Comparison of ENCODE assay signal across 9 cellular contexts in genomic region chr17:76498886-76499667, GRCh38. TPM values are rescaled to one million over a fixed set of nuclear protein-coding genes. Genes with fewer than 3 reads are reported as not detected.
DNase-seq lines count a peak whose midpoint lies in the region; ATAC-seq and TF ChIP-seq lines count a peak whose summit lies in the region.
"Had no signal": no experiment of that assay in that cellular context is flagged by ENCODE, and none has a peak within 500 bp of the region (broad histone marks: within the 10 kb centered on the region; RNA-seq: fewer than 3 reads in every experiment).

No MANE protein-coding gene starts in this region.

- H3K36me3 Mint-ChIP-seq in stimulated activated naive CD8-positive, alpha-beta T cell treated with anti-CD3 and anti-CD28 coated beads, Interleukin-15, Interleukin-2, amounts not matched to agents 100 ng/mL and 50 ng/mL, for 24 hours (ENCODE audit: low read depth) = peaks cover 8% of the 10 kb centered on the region
- peaks cover 12% of the 10 kb centered on the region for H3K36me3 Mint-ChIP-seq in memory B cell

- DNase-seq in stimulated activated naive CD8-positive, alpha-beta T cell treated with anti-CD3 and anti-CD28 coated beads, Interleukin-15, Interleukin-2, amounts not matched to agents 100 U/mL and 50 U/mL, for 24 hours = no peak
- DNase-seq in amniotic epithelial cell (ENCODE audit: low read depth) (peak; percentile 19), memory B cell (ENCODE audit: low spot score in 2 of 2) (no peak), vagina (ENCODE audit: extremely low spot score in 2 of 2) (no peak), T1000 (lab: John Stamatoyannopoulos, UW) (no peak), posterior cingulate gyrus (no peak), D341Med (ENCODE audit: low spot score) (no peak)
- DNase-seq: activated CD8-positive, alpha-beta memory T cell treated with anti-CD3 and anti-CD28 coated beads for 24 hours had no signal

- no peak for TF ChIP-seq CTCF in vagina (IDR thresholded peaks at IDR 0.05)

- H3K9me3 Mint-ChIP-seq in stimulated activated naive CD8-positive, alpha-beta T cell treated with anti-CD3 and anti-CD28 coated beads, Interleukin-15, Interleukin-2, amounts not matched to agents 100 ng/mL and 50 ng/mL, for 24 hours = no peaks in the 10 kb centered on the region
- H3K9me3 Mint-ChIP-seq in memory B cell = no peaks in the 10 kb centered on the region

- peak overlapping the region; percentile 85 for H3K4me3 Mint-ChIP-seq in stimulated activated naive CD8-positive, alpha-beta T cell treated with anti-CD3 and anti-CD28 coated beads, Interleukin-15, Interleukin-2, amounts not matched to agents 100 ng/mL and 50 ng/mL, for 24 hours
- H3K4me3 Mint-ChIP-seq in memory B cell = peak overlapping the region; percentile 100

- TF ChIP-seq POLR2A in vagina (IDR thresholded peaks at IDR 0.05) = no peak

- no peaks in the 10 kb centered on the region for H3K36me3 ChIP-seq in vagina

- peaks cover 67% of the 10 kb centered on the region for H3K4me1 Mint-ChIP-seq in stimulated activated naive CD8-positive, alpha-beta T cell treated with anti-CD3 and anti-CD28 coated beads, Interleukin-15, Interleukin-2, amounts not matched to agents 100 ng/mL and 50 ng/mL, for 24 hours (ENCODE audit: low read depth)
- H3K4me1 Mint-ChIP-seq in memory B cell = peaks cover 47% of the 10 kb centered on the region

- intact Hi-C loops in vagina (cut with DNase I) (loop anchor here (10.0 kb wide), 1 partner anchor 194 kb away; the partner anchor contains the start of gene QRICH2), posterior cingulate gyrus (cut with DNase I) (no loop called here)

- peak overlapping the region in 1 of 2 donors; percentile 55 for H3K4me3 ChIP-seq in vagina

- no peaks in the 10 kb centered on the region for H3K27me3 ChIP-seq in vagina

- peak overlapping the region; percentile 85 for H3K27ac ChIP-seq in vagina

- H3K27me3 Mint-ChIP-seq in stimulated activated naive CD8-positive, alpha-beta T cell treated with anti-CD3 and anti-CD28 coated beads, Interleukin-15, Interleukin-2, amounts not matched to agents 100 ng/mL and 50 ng/mL, for 24 hours = no peaks in the 10 kb centered on the region
- H3K27me3 Mint-ChIP-seq in memory B cell = no peaks in the 10 kb centered on the region

- peak overlapping the region; percentile 36 for H3K27ac Mint-ChIP-seq in stimulated activated naive CD8-positive, alpha-beta T cell treated with anti-CD3 and anti-CD28 coated beads, Interleukin-15, Interleukin-2, amounts not matched to agents 100 ng/mL and 50 ng/mL, for 24 hours
- peak overlapping the region; percentile 87 for H3K27ac Mint-ChIP-seq in memory B cell

- no peaks in the 10 kb centered on the region for H3K9me3 ChIP-seq in vagina

- H3K4me1 ChIP-seq in vagina = peaks cover 60% of the 10 kb centered on the region

- no peak for ATAC-seq in stimulated activated naive CD8-positive, alpha-beta T cell treated with anti-CD3 and anti-CD28 coated beads, Interleukin-15, Interleukin-2, amounts not matched to agents 100 U/mL and 50 U/mL, for 24 hours
- peak; percentile 40 for ATAC-seq in memory B cell (ENCODE audit: low read depth)

RNA-seq across cellular contexts. Expression of gene RHBDF2, which starts 2.1 kb away (rescaled TPM):
- 34.6 TPM for total RNA-seq in vagina

RNA-seq across cellular contexts. Expression of gene AANAT, which starts 31.7 kb away (rescaled TPM):
- not detected for total RNA-seq in vagina

RNA-seq across cellular contexts. Expression of gene CYGB, which starts 38.4 kb away (rescaled TPM):
- total RNA-seq in vagina = 30.0 TPM

RNA-seq across cellular contexts. Expression of gene PRCD, which starts 40.8 kb away (rescaled TPM):
- 21.4 TPM for total RNA-seq in vagina

RNA-seq across cellular contexts. Expression of gene UBE2O, which starts 46.1 kb away (rescaled TPM):
- total RNA-seq in vagina = 29.7 TPM
